15 cellular contexts compared by ENCODE assay signal in the genomic region with DNA sequence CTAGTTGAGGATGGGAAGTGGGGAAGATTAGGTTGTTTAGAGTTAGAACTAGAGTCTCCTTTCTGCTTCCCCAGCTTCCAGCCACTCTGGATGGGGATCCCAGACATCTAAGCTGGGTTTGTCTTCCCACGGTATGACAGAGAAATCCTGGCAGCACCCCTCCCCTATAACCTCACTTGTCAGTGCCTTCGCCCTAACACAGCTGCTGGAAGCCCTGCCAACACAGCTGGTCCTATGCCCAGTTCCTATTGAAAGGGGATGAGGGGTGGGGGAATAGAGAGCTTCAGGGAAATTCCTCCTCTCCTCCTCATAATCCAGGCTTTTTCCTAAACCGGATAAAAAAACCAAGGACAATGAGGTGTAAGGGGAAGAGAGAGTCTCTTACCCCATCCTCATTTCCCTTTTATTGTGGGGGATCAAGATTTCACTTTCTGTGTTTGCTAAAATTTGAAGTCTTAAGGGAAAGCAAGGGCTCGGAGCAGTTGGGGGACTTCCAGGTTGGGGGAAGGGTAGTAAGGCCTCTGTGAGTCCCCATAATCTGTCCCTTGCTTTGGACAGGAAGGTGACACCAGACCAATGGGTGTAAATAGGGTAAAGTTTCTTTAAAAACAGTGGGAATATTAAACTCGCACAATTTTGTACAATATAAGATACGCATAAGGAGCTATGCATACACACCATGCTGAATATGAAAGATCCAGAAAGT. TPM values are rescaled to one million over a fixed set of nuclear protein-coding genes. Genes with fewer than 3 reads are reported as not detected.
DNase-seq lines count a peak whose midpoint lies in the region; ATAC-seq, FAIRE-seq and TF ChIP-seq lines count a peak whose summit lies in the region.
"Had no signal": no experiment of that assay in that cellular context is flagged by ENCODE, and none has a peak within 500 bp of the region (broad histone marks: within the 10 kb centered on the region; RNA-seq: fewer than 3 reads in every experiment).

No MANE protein-coding gene starts in this region.

- H3K9ac ChIP-seq in GM12878 (ENCODE audit: control insufficient read depth, insufficient read depth, low read length), result no peak overlapping the region

- peaks cover 11% of the 10 kb centered on the region in 2 experiments; a peak in 3 of 4 replicates for H3K36me3 ChIP-seq in GM12878 (ENCODE audit: control insufficient read depth in 2 of 2, insufficient read depth in 2 of 2, low read length in 1 of 2)
- peaks cover 0 to 55% of the 10 kb centered on the region in 2 donors for H3K36me3 ChIP-seq in gastrocnemius medialis

- no peak overlapping the region for H2AFZ ChIP-seq in GM12878 (ENCODE audit: control insufficient read depth, low read depth, low read length)

- no peak for ATAC-seq in GM12878
- peak; percentile 52 to 61 for ATAC-seq in gastrocnemius medialis
- no peak for ATAC-seq in HG02885 (IDR thresholded peaks at IDR 0.05; ENCODE audit: poor library complexity, unreplicated experiment)
- ATAC-seq in GM18519 (IDR thresholded peaks at IDR 0.05; ENCODE audit: low FRiP score, unreplicated experiment), result no peak
- no peak for ATAC-seq in GM21390 (IDR thresholded peaks at IDR 0.05; ENCODE audit: unreplicated experiment)

- TF ChIP-seq CTCF in GM12878 (IDR thresholded peaks at IDR 0.05 in 2 of 3, conservative IDR thresholded peaks at IDR 0.05 in 1 of 3; ENCODE audit: control insufficient read depth in 2 of 3, extremely low read depth in 1 of 3, insufficient read depth in 1 of 3, low read depth in 3 of 3, low read length in 3 of 3), result no peak
- TF ChIP-seq CTCF in gastrocnemius medialis (IDR thresholded peaks at IDR 0.05 in 4 of 5, conservative IDR thresholded peaks at IDR 0.05 in 1 of 5), result no peak

- in situ Hi-C loops in GM12878 (cut with MboI), result no loop called here
- in situ Hi-C loops in gastrocnemius medialis (cut with MboI; ENCODE audit: low sequenced_read_pairs in 4 of 4), result no loop called here

- no peak for TF ChIP-seq RAD21 in GM12878 (IDR thresholded peaks at IDR 0.05; ENCODE audit: insufficient read depth, low read depth, low read length)

- POLR2A ChIA-PET in GM12878 (lab: Charles Lee), result interaction anchor here (0.5 to 0.6 kb wide), 2 partner anchors 148 to 165 kb away, joined by 3 to 4 read pairs; no protein-coding TSS in a partner anchor

- CTCF ChIA-PET in GM12878 (lab: Yijun Ruan, JAX), result interaction anchor here (0.9 to 2.7 kb wide), 5 partner anchors 13 to 104 kb away, joined by 3 to 11 read pairs (median 3); partner anchors contain the start of genes GABPB2, TNFAIP8L2 and VPS72

- BruUV-seq in GM12878 (replicated peaks; lab: Mats Ljungman, UMichigan), result TSS peak; percentile 29

- no peak for FAIRE-seq in GM12878 (lab: Jason Lieb, UNC)

- WGBS in GM12878 (ENCODE audit: insufficient coverage, insufficient replicate concordance, low lambda C conversion rate, missing lambda C conversion rate), result 77% methylated on average over 6 of the region's 6 CpGs

- H3K27ac ChIP-seq in GM12878 (ENCODE audit: control insufficient read depth, insufficient read depth) (no peak overlapping the region), gastrocnemius medialis (peak overlapping the region; percentile 91 to 99 (median 92))
- H3K27ac ChIP-seq: foreskin keratinocyte had no signal

- no peak for TF ChIP-seq EP300 in GM12878 (IDR thresholded peaks at IDR 0.05; ENCODE audit: borderline replicate concordance in 1 of 2, control insufficient read depth in 1 of 2, low read depth in 2 of 2, low read length in 2 of 2)

- SMC1A ChIA-PET in GM12878 (lab: Charles Lee; ENCODE audit: uncharacterized antibody, unreplicated experiment), result interaction anchor here (1.2 kb wide), 1 partner anchor 12 kb away, joined by 3 read pairs; no protein-coding TSS in a partner anchor

- H3K27me3 ChIP-seq in GM12878 (replicated peaks in 1 of 2; ENCODE audit: control insufficient read depth in 2 of 2, insufficient read depth in 2 of 2, low read length in 1 of 2) (no peaks in the 10 kb centered on the region), gastrocnemius medialis (no peaks in the 10 kb centered on the region)
- H3K27me3 ChIP-seq: foreskin keratinocyte had no signal

- H4K20me1 ChIP-seq in GM12878 (ENCODE audit: control insufficient read depth, insufficient read depth), result no peaks in the 10 kb centered on the region; the same call in 1 of the 2 replicates

- no peak overlapping the region for H3K4me2 ChIP-seq in GM12878 (ENCODE audit: control insufficient read depth, insufficient read depth)

- RAD21 ChIA-PET in GM12878 (lab: Charles Lee; ENCODE audit: unreplicated experiment), result interaction anchor here (1.0 to 1.1 kb wide), 2 partner anchors 15 to 18 kb away, joined by 3 read pairs; partner anchors contain the start of genes TNFAIP8L2 and VPS72

- H3K9me3 ChIP-seq in GM12878 (replicated peaks; ENCODE audit: control insufficient read depth, insufficient read depth, low read length), result no peaks in the 10 kb centered on the region
- H3K9me3 ChIP-seq in gastrocnemius medialis, result no peaks in the 10 kb centered on the region

- H3K79me2 ChIP-seq in GM12878 (ENCODE audit: control insufficient read depth, insufficient read depth, low read length), result no peaks in the 10 kb centered on the region

- intact Hi-C loops in GM12878 (cut with micrococcal nuclease; ENCODE audit: unreplicated experiment), result no loop called here
- intact Hi-C loops in gastrocnemius medialis (cut with DNase I; ENCODE audit: low total_unique reads), result no loop called here

- TF ChIP-seq POLR2A in GM12878 (IDR thresholded peaks at IDR 0.05; ENCODE audit: low read depth, low read length) (no peak), gastrocnemius medialis (IDR thresholded peaks at IDR 0.05) (no peak)

- DNase-seq in NCI-H1092 treated with DMSO at 0.1 percent for 48 hours (lab: John Stamatoyannopoulos, UW) (peak; percentile 54), GM12878 (ENCODE audit: low read depth, low spot score) (no peak), hippocampal formation (lab: John Stamatoyannopoulos, UW) (peak; percentile 50 to 77), gastrocnemius medialis (peak in 1 of 2 donors; percentile 83)
- DNase-seq: activated naive CD8-positive, alpha-beta T cell treated with anti-CD3 and anti-CD28 coated beads for 36 hours; foreskin keratinocyte; naive B cell had no signal

- no peak overlapping the region for H3K4me3 ChIP-seq in GM12878
- H3K4me3 ChIP-seq in gastrocnemius medialis, result peak overlapping the region; percentile 43 to 60 (median 50)
- H3K4me3 ChIP-seq: skin epidermis had no signal

- no peaks in the 10 kb centered on the region for H3K4me1 ChIP-seq in GM12878 (ENCODE audit: control insufficient read depth, insufficient read depth, low read length)
- H3K4me1 ChIP-seq in gastrocnemius medialis, result peaks cover 35 to 48% of the 10 kb centered on the region in 2 donors
- H3K4me1 ChIP-seq: foreskin keratinocyte had no signal

RNA-seq across cellular contexts. Expression of gene TMOD4, which starts 0.6 kb away (rescaled TPM):
- total RNA-seq in GM12878 (2013; cell fraction: nucleolus; rRNA removed), result not detected in 2 replicates
- 0.38 and 0.56 TPM in 2 replicates for total RNA-seq in GM12878 (2014; rRNA removed)
- not detected in 2 replicates for total RNA-seq in GM12878 (2014; rRNA removed; fragmentation: Illumina TruSeq; extraction: Trizol)
- total RNA-seq in GM12878 (2021), result 1.2 TPM in 1 of 2 replicates, not detected in the other
- polyA plus RNA-seq in GM12878 (2011; ENCODE audit: low read depth), result not detected
- polyA plus RNA-seq in GM12878 (2011; rRNA removed), result 0.98 and 1.4 TPM in 2 replicates
- 0.15 and 0.69 TPM in 2 replicates for polyA plus RNA-seq in GM12878 (2011; cell fraction: cytosol; rRNA removed)
- polyA plus RNA-seq in GM12878 (2011; cell fraction: nucleus; rRNA removed), result 2.1 and 2.4 TPM in 2 replicates
- 0.39 and 1.8 TPM in 2 replicates for polyA plus RNA-seq in GM12878 (2012)
- polyA plus RNA-seq in GM12878 (2014; fragmentation: Illumina TruSeq; extraction: Trizol), result 0.38 and 1.1 TPM in 2 replicates
- polyA plus RNA-seq in GM12878 (2014; fragmentation: Nextera tagmentation; extraction: Ambion mirVana), result under 1 TPM; 0.45 to 0.51 TPM
- polyA plus RNA-seq in GM12878 (2014; rRNA removed), result 0.41 and 0.43 TPM in 2 replicates
- under 1 TPM; 0.30 to 0.50 TPM for polyA plus RNA-seq in GM12878 (2016; fragmentation: Nextera tagmentation; extraction: Ambion mirVana)
- 3.8 TPM in 1 of 2 replicates, not detected in the other for polyA minus RNA-seq in GM12878 (2011; rRNA and poly(A)+ RNA removed)
- polyA minus RNA-seq in GM12878 (2011; cell fraction: cytosol; rRNA and poly(A)+ RNA removed), result not detected in 2 replicates
- polyA minus RNA-seq in GM12878 (2011; cell fraction: nucleus; rRNA and poly(A)+ RNA removed), result not detected in 2 replicates
- 100 to 1,000 TPM in 3 of 4 donors, 10 to 100 TPM in 1; 58.3 to 315 (median 188) TPM for total RNA-seq in gastrocnemius medialis
- total RNA-seq: dermis blood vessel endothelial cell, kidney epithelial cell, M059J, subcutaneous adipose tissue had no signal

RNA-seq across cellular contexts. Expression of gene SCNM1, which starts 9.2 kb away (rescaled TPM):
- total RNA-seq in GM12878 (2013; cell fraction: nucleolus; rRNA removed), result 29.2 and 35.2 TPM in 2 replicates
- total RNA-seq in GM12878 (2014; rRNA removed) (70.8 and 80.8 TPM in 2 replicates), GM12878 (2014; rRNA removed; fragmentation: Illumina TruSeq; extraction: Trizol) (55.3 and 66.5 TPM in 2 replicates), GM12878 (2021) (47.6 and 51.0 TPM in 2 replicates), gastrocnemius medialis (10 to 100 TPM; 17.7 to 56.1 (median 35.6) TPM)
- 56.3 TPM for polyA plus RNA-seq in GM12878 (2011; ENCODE audit: low read depth)
- polyA plus RNA-seq in GM12878 (2011; rRNA removed) (19.7 and 25.8 TPM in 2 replicates), GM12878 (2014; fragmentation: Illumina TruSeq; extraction: Trizol) (55.5 and 89.7 TPM in 2 replicates), GM12878 (2014; fragmentation: Nextera tagmentation; extraction: Ambion mirVana) (100 to 1,000 TPM; 191 to 207 TPM), GM12878 (2014; rRNA removed) (43.0 and 45.1 TPM in 2 replicates), GM12878 (2016; fragmentation: Nextera tagmentation; extraction: Ambion mirVana) (10 to 100 TPM; 83.0 to 87.4 TPM)
- 26.1 and 31.0 TPM in 2 replicates for polyA plus RNA-seq in GM12878 (2011; cell fraction: cytosol; rRNA removed)
- 42.0 and 45.0 TPM in 2 replicates for polyA plus RNA-seq in GM12878 (2011; cell fraction: nucleus; rRNA removed)
- 51.0 and 59.7 TPM in 2 replicates for polyA plus RNA-seq in GM12878 (2012)
- 15.1 and 21.2 TPM in 2 replicates for polyA minus RNA-seq in GM12878 (2011; rRNA and poly(A)+ RNA removed)
- polyA minus RNA-seq in GM12878 (2011; cell fraction: cytosol; rRNA and poly(A)+ RNA removed), result 7.3 and 13.4 TPM in 2 replicates
- polyA minus RNA-seq in GM12878 (2011; cell fraction: nucleus; rRNA and poly(A)+ RNA removed), result 11.5 and 17.4 TPM in 2 replicates

RNA-seq across cellular contexts. Expression of gene LYSMD1, which starts 9.5 kb away (rescaled TPM):
- 3.1 and 4.3 TPM in 2 replicates for total RNA-seq in GM12878 (2013; cell fraction: nucleolus; rRNA removed)
- total RNA-seq in GM12878 (2014; rRNA removed) (10.4 and 12.8 TPM in 2 replicates), GM12878 (2014; rRNA removed; fragmentation: Illumina TruSeq; extraction: Trizol) (8.2 and 9.6 TPM in 2 replicates), GM12878 (2021) (7.8 and 8.0 TPM in 2 replicates), gastrocnemius medialis (10 to 100 TPM; 11.4 to 14.6 (median 13.7) TPM)
- polyA plus RNA-seq in GM12878 (2011; ENCODE audit: low read depth), result 3.7 TPM
- polyA plus RNA-seq in GM12878 (2011; rRNA removed) (5.1 and 6.1 TPM in 2 replicates), GM12878 (2014; fragmentation: Illumina TruSeq; extraction: Trizol) (9.2 and 10.1 TPM in 2 replicates), GM12878 (2014; fragmentation: Nextera tagmentation; extraction: Ambion mirVana) (1 to 10 TPM in 1 of 2 experiments, under 1 TPM in 1; 0.80 to 1.9 TPM), GM12878 (2014; rRNA removed) (7.5 and 9.2 TPM in 2 replicates), GM12878 (2016; fragmentation: Nextera tagmentation; extraction: Ambion mirVana) (1 to 10 TPM; 1.9 to 3.5 TPM)
- polyA plus RNA-seq in GM12878 (2011; cell fraction: cytosol; rRNA removed), result 3.9 and 4.1 TPM in 2 replicates
- polyA plus RNA-seq in GM12878 (2011; cell fraction: nucleus; rRNA removed), result 4.8 and 5.7 TPM in 2 replicates
- polyA plus RNA-seq in GM12878 (2012), result 5.0 and 6.5 TPM in 2 replicates
- polyA minus RNA-seq in GM12878 (2011; rRNA and poly(A)+ RNA removed), result 4.3 and 4.8 TPM in 2 replicates
- polyA minus RNA-seq in GM12878 (2011; cell fraction: cytosol; rRNA and poly(A)+ RNA removed), result 1.3 and 2.9 TPM in 2 replicates
- polyA minus RNA-seq in GM12878 (2011; cell fraction: nucleus; rRNA and poly(A)+ RNA removed), result 1.5 and 2.6 TPM in 2 replicates

RNA-seq across cellular contexts. Expression of gene VPS72, which starts 14.8 kb away (rescaled TPM):
- total RNA-seq in GM12878 (2013; cell fraction: nucleolus; rRNA removed), result 16.4 and 18.4 TPM in 2 replicates
- total RNA-seq in GM12878 (2014; rRNA removed) (52.5 and 53.7 TPM in 2 replicates), GM12878 (2014; rRNA removed; fragmentation: Illumina TruSeq; extraction: Trizol) (40.6 and 47.5 TPM in 2 replicates), GM12878 (2021) (56.5 and 58.4 TPM in 2 replicates), gastrocnemius medialis (10 to 100 TPM; 62.2 to 95.8 (median 68.9) TPM)
- 19.3 TPM for polyA plus RNA-seq in GM12878 (2011; ENCODE audit: low read depth)
- polyA plus RNA-seq in GM12878 (2011; rRNA removed) (73.7 and 96.0 TPM in 2 replicates), GM12878 (2014; fragmentation: Illumina TruSeq; extraction: Trizol) (77.8 and 85.4 TPM in 2 replicates), GM12878 (2014; fragmentation: Nextera tagmentation; extraction: Ambion mirVana) (1 to 10 TPM; 6.7 to 9.0 TPM), GM12878 (2014; rRNA removed) (56.0 and 57.7 TPM in 2 replicates), GM12878 (2016; fragmentation: Nextera tagmentation; extraction: Ambion mirVana) (10 to 100 TPM; 63.7 to 67.5 TPM)
- 47.3 and 54.0 TPM in 2 replicates for polyA plus RNA-seq in GM12878 (2011; cell fraction: cytosol; rRNA removed)
- 29.2 and 31.1 TPM in 2 replicates for polyA plus RNA-seq in GM12878 (2011; cell fraction: nucleus; rRNA removed)
- polyA plus RNA-seq in GM12878 (2012), result 25.8 and 26.8 TPM in 2 replicates
- polyA minus RNA-seq in GM12878 (2011; rRNA and poly(A)+ RNA removed), result 19.7 and 32.2 TPM in 2 replicates
- polyA minus RNA-seq in GM12878 (2011; cell fraction: cytosol; rRNA and poly(A)+ RNA removed), result 11.9 and 13.0 TPM in 2 replicates
- polyA minus RNA-seq in GM12878 (2011; cell fraction: nucleus; rRNA and poly(A)+ RNA removed), result 5.9 and 8.9 TPM in 2 replicates

RNA-seq across cellular contexts. Expression of gene TNFAIP8L2, which starts 18.7 kb away (rescaled TPM):
- 15.1 and 17.0 TPM in 2 replicates for total RNA-seq in GM12878 (2013; cell fraction: nucleolus; rRNA removed)
- 13.6 and 14.4 TPM in 2 replicates for total RNA-seq in GM12878 (2014; rRNA removed)
- total RNA-seq in GM12878 (2014; rRNA removed; fragmentation: Illumina TruSeq; extraction: Trizol), result 9.0 and 10.0 TPM in 2 replicates
- 5.4 and 6.2 TPM in 2 replicates for total RNA-seq in GM12878 (2021)
- polyA plus RNA-seq in GM12878 (2011; ENCODE audit: low read depth), result 3.3 TPM
- polyA plus RNA-seq in GM12878 (2011; rRNA removed), result 12.9 and 16.7 TPM in 2 replicates
- polyA plus RNA-seq in GM12878 (2011; cell fraction: cytosol; rRNA removed), result 27.1 and 29.4 TPM in 2 replicates
- polyA plus RNA-seq in GM12878 (2011; cell fraction: nucleus; rRNA removed), result 12.8 and 15.2 TPM in 2 replicates
- polyA plus RNA-seq in GM12878 (2012), result 4.4 and 7.0 TPM in 2 replicates
- polyA plus RNA-seq in GM12878 (2014; fragmentation: Illumina TruSeq; extraction: Trizol), result 7.4 and 7.7 TPM in 2 replicates
- 10 to 100 TPM; 23.9 to 26.3 TPM for polyA plus RNA-seq in GM12878 (2014; fragmentation: Nextera tagmentation; extraction: Ambion mirVana)
- polyA plus RNA-seq in GM12878 (2014; rRNA removed), result 12.1 and 14.8 TPM in 2 replicates
- polyA plus RNA-seq in GM12878 (2016; fragmentation: Nextera tagmentation; extraction: Ambion mirVana), result 10 to 100 TPM; 12.0 to 15.7 TPM
- 13.5 and 25.8 TPM in 2 replicates for polyA minus RNA-seq in GM12878 (2011; rRNA and poly(A)+ RNA removed)
- polyA minus RNA-seq in GM12878 (2011; cell fraction: cytosol; rRNA and poly(A)+ RNA removed), result 3.7 and 5.0 TPM in 2 replicates
- polyA minus RNA-seq in GM12878 (2011; cell fraction: nucleus; rRNA and poly(A)+ RNA removed), result 6.0 and 7.1 TPM in 2 replicates
- 1 to 10 TPM in 3 of 4 donors, not detected in 1; 1.1 to 3.1 (median 1.4) TPM for total RNA-seq in gastrocnemius medialis
- total RNA-seq: dermis blood vessel endothelial cell, foreskin keratinocyte, kidney epithelial cell, M059J had no signal
- polyA plus RNA-seq: foreskin keratinocyte had no signal

Comparison
In these comparisons a context has a peak if more than half of its experiments do, and no peak if none do; other contexts are left out.
1. ATAC-seq: peak in gastrocnemius medialis (2 of 2); none in GM12878 (single experiment), HG02885 (single experiment), GM18519 (single experiment) and GM21390 (single experiment).
2. RNA of gene TMOD4, which starts 0.6 kb away (total RNA-seq): 58.3 to 315 TPM in gastrocnemius medialis; 0.38 to 1.2 TPM in GM12878; every median in the first group is over 10 times any median in the second.